In genomic region chr20:60378620-60379019, GRCh38 we compare ENCODE assay signal across 24 cellular contexts.
"Had no signal": no experiment of that assay in that cellular context is flagged by ENCODE, and none has a peak within 500 bp of the region (broad histone marks: within the 10 kb centered on the region; RNA-seq: fewer than 3 reads in every experiment).

No MANE protein-coding gene starts in this region.

- H3K27ac ChIP-seq: colonic mucosa, coronary artery, dorsolateral prefrontal cortex, epithelial cell of prostate, esophagus muscularis mucosa, esophagus squamous epithelium, foreskin keratinocyte, gastrocnemius medialis, gastroesophageal sphincter, heart left ventricle, heart right ventricle had no signal

- H3K36me3 ChIP-seq: colonic mucosa, esophagus muscularis mucosa, esophagus squamous epithelium, gastrocnemius medialis, gastroesophageal sphincter, heart left ventricle, heart right ventricle had no signal

- H3K9me3 ChIP-seq: colonic mucosa, esophagus squamous epithelium had no signal

- DNase-seq: colonic mucosa; cortex of kidney; dermis blood vessel endothelial cell; dorsolateral prefrontal cortex; effector CD4-positive, alpha-beta T cell; effector CD8-positive, alpha-beta T cell; effector memory CD4-positive, alpha-beta T cell; effector memory CD8-positive, alpha-beta T cell; endodermal cell; erythroblast; esophagus squamous epithelium; foreskin fibroblast; foreskin keratinocyte; foreskin melanocyte; gastrocnemius medialis; glutamatergic neuron; head of caudate nucleus; heart left ventricle; heart right ventricle had no signal

- H3K4me1 Mint-ChIP-seq: endodermal cell had no signal

- H3K4me1 ChIP-seq: colonic mucosa, esophagus muscularis mucosa, esophagus squamous epithelium, foreskin keratinocyte, gastrocnemius medialis, gastroesophageal sphincter, heart left ventricle, heart right ventricle had no signal

- H3K4me3 ChIP-seq: colonic mucosa, coronary artery, dorsolateral prefrontal cortex, esophagus muscularis mucosa, esophagus squamous epithelium, gastrocnemius medialis, gastroesophageal sphincter, heart left ventricle, heart right ventricle had no signal

- H3K27me3 ChIP-seq: colonic mucosa, foreskin keratinocyte, gastrocnemius medialis, gastroesophageal sphincter had no signal

- H3K4me3 Mint-ChIP-seq: dendritic cell treated with granulocyte-macrophage colony-stimulating factor and Interleukin-4, amounts not matched to agents 40 ng/mL and 50 ng/mL, for 4 days; effector memory CD8-positive, alpha-beta T cell; endodermal cell had no signal

- H3K27ac Mint-ChIP-seq: dendritic cell treated with granulocyte-macrophage colony-stimulating factor and Interleukin-4, amounts not matched to agents 40 ng/mL and 50 ng/mL, for 4 days; effector memory CD8-positive, alpha-beta T cell; endodermal cell had no signal
